ENCODE assay signal across 8 cellular contexts in genomic region chr11:61429691-61430582, GRCh38. TPM values are rescaled to one million over a fixed set of nuclear protein-coding genes. Genes with fewer than 3 reads are reported as not detected.
DNase-seq lines count a peak whose midpoint lies in the region; ATAC-seq and TF ChIP-seq lines count a peak whose summit lies in the region.

CPSF7 (minus strand) TSS chr11:61429975; CDS start chr11:61429235, 740 bp downstream.
SDHAF2 (plus strand) TSS chr11:61430124; CDS start chr11:61430147, 23 bp downstream.

- peak; percentile 49 to 74 for TF ChIP-seq POLR2A in Peyer's patch (IDR thresholded peaks at IDR 0.05)

- H3K9me3 ChIP-seq in KOPT-K1 (ENCODE audit: insufficient read depth, low read length, poor library complexity, severe bottlenecking) (no peaks in the 10 kb centered on the region), Peyer's patch (no peaks in the 10 kb centered on the region), muscle layer of colon (ENCODE audit: low read length) (no peaks in the 10 kb centered on the region)

- H3K27me3 ChIP-seq in Peyer's patch (no peaks in the 10 kb centered on the region), muscle layer of colon (ENCODE audit: control insufficient read depth in 1 of 2, insufficient read depth in 2 of 2, low read length in 2 of 2) (no peaks in the 10 kb centered on the region)

- peak within 1 kb of the TSS; percentile 94 for H3K9ac ChIP-seq in muscle layer of colon (ENCODE audit: low read length)

- ATAC-seq in GM21737 (IDR thresholded peaks at IDR 0.05; ENCODE audit: unreplicated experiment) (peak; percentile 85), esophagus mucosa (peak; percentile 99)

- DNase-seq in DMS53 treated with DMSO at 0.1 percent for 48 hours (lab: John Stamatoyannopoulos, UW; ENCODE audit: unreplicated experiment) (peak; percentile 86), Peyer's patch (peak; percentile 96 to 99 (median 99))
- DNase-seq in activated T-cell treated with anti-CD3 and anti-CD28 coated beads, Interleukin-2, amount 50 U/mL, for 48 hours: peak; percentile 97 to 99
- peak; percentile 94 to 97 for DNase-seq in stimulated activated CD8-positive, alpha-beta memory T cell treated with anti-CD3 and anti-CD28 coated beads, Interleukin-7, amount 100 ng/mL, for 1 hour (ENCODE audit: low read depth in 2 of 2)

- H3K27ac ChIP-seq in KOPT-K1 (ENCODE audit: low read depth, low read length, poor library complexity, severe bottlenecking) (peak within 1 kb of the TSS; percentile 92), Peyer's patch (peak within 1 kb of the TSS; percentile 94 to 99 (median 98)), muscle layer of colon (ENCODE audit: low read depth, low read length) (peak within 1 kb of the TSS; percentile 69)

- TF ChIP-seq CTCF in Peyer's patch (IDR thresholded peaks at IDR 0.05): peak in 1 of 6 experiments; percentile 0

- peak within 1 kb of the TSS; percentile 79 to 93 (median 84) for H3K4me3 ChIP-seq in Peyer's patch
- peak within 1 kb of the TSS; percentile 39 to 95 for H3K4me3 ChIP-seq in muscle layer of colon (ENCODE audit: low read depth in 1 of 2, low read length in 2 of 2)

- H3K36me3 ChIP-seq in KOPT-K1 (ENCODE audit: insufficient read depth, low read length) (peaks cover 61% of the 10 kb centered on the region), Peyer's patch (peaks cover 0 to 44% (median 0%) of the 10 kb centered on the region in 3 donors), muscle layer of colon (ENCODE audit: insufficient read depth, low read length) (peaks cover 40% of the 10 kb centered on the region)

- H3K4me1 ChIP-seq in Peyer's patch (peaks cover 0 to 34% (median 13%) of the 10 kb centered on the region in 4 donors), muscle layer of colon (ENCODE audit: insufficient read depth, low read length) (peaks cover 36% of the 10 kb centered on the region)

RNA-seq across cellular contexts. Expression of gene CPSF7, which starts in this region (rescaled TPM):
- total RNA-seq in Peyer's patch: 100 to 1,000 TPM in 1 of 4 donors, 10 to 100 TPM in 3; 45.9 to 125 (median 79.9) TPM
- 44.8 TPM for total RNA-seq in esophagus mucosa

RNA-seq across cellular contexts. Expression of gene SDHAF2, which starts in this region (rescaled TPM):
- total RNA-seq in Peyer's patch (10 to 100 TPM; 54.5 to 92.4 (median 70.5) TPM), esophagus mucosa (24.7 TPM)

Comparison
In these comparisons a context has a peak if more than half of its experiments do, and no peak if none do; other contexts are left out.
1. Peak in every context shown above with its lines: DNase-seq, ATAC-seq, H3K4me3 ChIP-seq and H3K27ac ChIP-seq.